Comparison of ENCODE assay signal across 16 cellular contexts in the genomic region with DNA sequence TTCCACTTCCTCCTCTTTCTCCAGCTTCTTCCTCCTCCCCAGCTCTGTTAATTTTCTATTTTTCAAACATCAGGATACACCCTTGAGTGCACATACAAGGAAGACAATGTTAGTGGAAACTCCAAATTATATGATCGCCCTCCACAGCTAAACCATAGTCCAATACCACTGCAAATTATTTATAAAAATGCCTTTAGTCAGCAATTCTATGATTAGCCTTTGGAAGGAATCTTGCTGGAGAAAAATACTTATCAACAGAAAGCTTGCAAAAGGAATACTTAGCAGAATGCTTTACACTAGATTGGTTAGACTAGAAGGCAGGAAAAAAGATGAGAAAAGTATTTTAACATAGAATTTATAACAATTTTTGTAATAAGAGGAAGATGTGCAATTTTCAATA.
DNase-seq lines count a peak whose midpoint lies in the region; ATAC-seq and TF ChIP-seq lines count a peak whose summit lies in the region.
"Had no signal": no experiment of that assay in that cellular context is flagged by ENCODE, and none has a peak within 500 bp of the region (broad histone marks: within the 10 kb centered on the region; RNA-seq: fewer than 3 reads in every experiment).

No MANE protein-coding gene starts in this region.

- no TSS peak for BruUV-seq in IMR-90 (replicated peaks; lab: Mats Ljungman, UMichigan)

- POLR2A ChIA-PET in IMR-90 (lab: Charles Lee; ENCODE audit: unreplicated experiment): interaction anchor here (0.6 kb wide), 1 partner anchor 184 kb away, joined by 3 read pairs; the partner anchor contains the start of gene SERPINE2
- POLR2A ChIA-PET in activated CD4-positive, alpha-beta T cell treated with anti-CD3 and anti-CD28 coated beads, Interleukin-2, amount 10 ng/mL, durations not matched to agents 7 days and 5 days (lab: Charles Lee): no interaction called here

- in situ Hi-C loops in GM23248 (cut with MboI): no loop called here
- in situ Hi-C loops in IMR-90 (cut with MboI; ENCODE audit: low sequenced_read_pairs): no loop called here

- no peak overlapping the region for H4K91ac ChIP-seq in IMR-90 (ENCODE audit: insufficient read depth, low read depth, low read length)

- no peak overlapping the region for H2AK9ac ChIP-seq in IMR-90 (replicated peaks; ENCODE audit: low read depth, low read length, poor library complexity)

- intact Hi-C loops in IMR-90 (cut with micrococcal nuclease) (no loop called here), aorta (cut with DNase I) (loop anchor here in 1 of 2 donors (5.0 kb wide), 1 partner anchor 61 kb away; no protein-coding TSS in a partner anchor)

- no peak for DNase-seq in GM23248
- DNase-seq in IMR-90: no peak
- DNase-seq in hepatocyte (ENCODE audit: low spot score): no peak
- no peak for DNase-seq in neural progenitor cell (ENCODE audit: low spot score)
- DNase-seq in aorta: no peak
- DNase-seq in hypothalamus (lab: John Stamatoyannopoulos, UW): no peak
- no peak for DNase-seq in activated CD4-positive, alpha-beta T cell treated with anti-CD3 and anti-CD28 coated beads, Interleukin-2, amount 10 ng/mL, durations not matched to agents 7 days and 5 days
- DNase-seq: CD8-positive, alpha-beta memory T cell; DND-41; NCI-H1417; NCI-H187 treated with DMSO at 0.1 percent for 48 hours; T-cell had no signal

- H3K4me1 Mint-ChIP-seq in neural progenitor cell: peaks cover 7% of the 10 kb centered on the region
- H3K4me1 Mint-ChIP-seq in activated CD4-positive, alpha-beta T cell treated with anti-CD3 and anti-CD28 coated beads, Interleukin-2, amount 10 ng/mL, durations not matched to agents 7 days and 5 days: no peaks in the 10 kb centered on the region
- H3K4me1 Mint-ChIP-seq: CD8-positive, alpha-beta memory T cell; T-cell had no signal

- H3K27me3 ChIP-seq in GM23248 (replicated peaks; ENCODE audit: insufficient read depth) (no peaks in the 10 kb centered on the region), IMR-90 (ENCODE audit: control insufficient read depth, insufficient read depth, low read length) (no peaks in the 10 kb centered on the region), hepatocyte (no peaks in the 10 kb centered on the region), neural progenitor cell (no peaks in the 10 kb centered on the region), aorta (ENCODE audit: control insufficient read depth in 1 of 2, insufficient read depth in 2 of 2, low read length in 1 of 2) (no peaks in the 10 kb centered on the region)
- H3K27me3 ChIP-seq: SJSA1 had no signal

- no peak overlapping the region for H3K4me2 ChIP-seq in GM23248 (ENCODE audit: unreplicated experiment)
- H3K4me2 ChIP-seq in IMR-90 (ENCODE audit: low read depth, low read length): no peak overlapping the region
- H3K4me2 ChIP-seq in hepatocyte: no peak overlapping the region
- H3K4me2 ChIP-seq in neural progenitor cell: no peak overlapping the region

- H3K9me3 Mint-ChIP-seq in neural progenitor cell: no peaks in the 10 kb centered on the region
- no peaks in the 10 kb centered on the region for H3K9me3 Mint-ChIP-seq in activated CD4-positive, alpha-beta T cell treated with anti-CD3 and anti-CD28 coated beads, Interleukin-2, amount 10 ng/mL, durations not matched to agents 7 days and 5 days
- H3K9me3 Mint-ChIP-seq: CD8-positive, alpha-beta memory T cell; T-cell had no signal

- no peak overlapping the region for H3K14ac ChIP-seq in IMR-90 (replicated peaks; ENCODE audit: low read depth, low read length)

- CTCF ChIA-PET in IMR-90 (lab: Yijun Ruan, JAX): interaction anchor here (0.8 to 1.0 kb wide), 2 partner anchors 11 to 15 kb away, joined by 3 read pairs; no protein-coding TSS in a partner anchor
- CTCF ChIA-PET in activated CD4-positive, alpha-beta T cell treated with anti-CD3 and anti-CD28 coated beads, Interleukin-2, amount 10 ng/mL, durations not matched to agents 7 days and 5 days (lab: Charles Lee): no interaction called here

- H2AK5ac ChIP-seq in IMR-90 (ENCODE audit: low read depth, low read length): no peak overlapping the region

- no peaks in the 10 kb centered on the region for H4K20me1 ChIP-seq in GM23248 (ENCODE audit: insufficient read depth)
- H4K20me1 ChIP-seq in IMR-90 (ENCODE audit: insufficient read depth, low read length): no peaks in the 10 kb centered on the region
- H4K20me1 ChIP-seq in hepatocyte (ENCODE audit: insufficient read depth, poor library complexity, severe bottlenecking): no peaks in the 10 kb centered on the region
- H4K20me1 ChIP-seq in neural progenitor cell (ENCODE audit: low read depth): no peaks in the 10 kb centered on the region

- no peak overlapping the region for H2BK20ac ChIP-seq in IMR-90 (ENCODE audit: low read depth, low read length)

- no peak overlapping the region for H3K23ac ChIP-seq in IMR-90 (ENCODE audit: low read depth, low read length)

- H3K4ac ChIP-seq in IMR-90 (ENCODE audit: low read depth, low read length): no peak overlapping the region

- H3K27me3 Mint-ChIP-seq in neural progenitor cell (ENCODE audit: insufficient read depth, low read depth): no peaks in the 10 kb centered on the region
- H3K27me3 Mint-ChIP-seq in activated CD4-positive, alpha-beta T cell treated with anti-CD3 and anti-CD28 coated beads, Interleukin-2, amount 10 ng/mL, durations not matched to agents 7 days and 5 days: peaks cover 7% of the 10 kb centered on the region

- H3K4me3 Mint-ChIP-seq in neural progenitor cell: no peak overlapping the region
- no peak overlapping the region for H3K4me3 Mint-ChIP-seq in activated CD4-positive, alpha-beta T cell treated with anti-CD3 and anti-CD28 coated beads, Interleukin-2, amount 10 ng/mL, durations not matched to agents 7 days and 5 days
- H3K4me3 Mint-ChIP-seq: CD8-positive, alpha-beta memory T cell; IgD-negative memory B cell; T-cell had no signal

- H3K9me2 ChIP-seq in GM23248 (ENCODE audit: insufficient read depth) (no peaks in the 10 kb centered on the region), hepatocyte (replicated peaks; ENCODE audit: insufficient read depth) (no peaks in the 10 kb centered on the region)

- no peak overlapping the region for H2BK120ac ChIP-seq in IMR-90 (ENCODE audit: low read depth, low read length)

- no peak overlapping the region for H4K5ac ChIP-seq in IMR-90 (ENCODE audit: low read depth, low read length)

- no peaks in the 10 kb centered on the region for H3K36me3 ChIP-seq in GM23248 (ENCODE audit: low read depth)
- no peaks in the 10 kb centered on the region for H3K36me3 ChIP-seq in IMR-90 (ENCODE audit: control insufficient read depth, insufficient read depth, low read length)
- H3K36me3 ChIP-seq in hepatocyte (replicated peaks; ENCODE audit: insufficient read depth, low read depth): no peaks in the 10 kb centered on the region
- no peaks in the 10 kb centered on the region for H3K36me3 ChIP-seq in neural progenitor cell
- H3K36me3 ChIP-seq in aorta (ENCODE audit: control insufficient read depth in 1 of 2, insufficient read depth in 2 of 2, low read length in 1 of 2): no peaks in the 10 kb centered on the region
- H3K36me3 ChIP-seq: SJSA1 had no signal

- no peak for TF ChIP-seq RAD21 in IMR-90 (IDR thresholded peaks at IDR 0.05; ENCODE audit: low read length)

- peaks cover 52% of the 10 kb centered on the region for H3F3A ChIP-seq in GM23248 (ENCODE audit: insufficient read depth)
- peaks cover 4% of the 10 kb centered on the region for H3F3A ChIP-seq in neural progenitor cell (ENCODE audit: low read depth)

- H4K8ac ChIP-seq in IMR-90 (ENCODE audit: low read depth in 2 of 2, low read length in 2 of 2): no peak overlapping the region

- no peak for TF ChIP-seq CTCF in IMR-90 (conservative IDR thresholded peaks at IDR 0.05; ENCODE audit: low read depth, low read length)
- no peak for TF ChIP-seq CTCF in hepatocyte (IDR thresholded peaks at IDR 0.05; ENCODE audit: poor library complexity)
- TF ChIP-seq CTCF in neural progenitor cell (IDR thresholded peaks at IDR 0.05): no peak

- no peak overlapping the region for H3K9ac ChIP-seq in GM23248
- H3K9ac ChIP-seq in IMR-90 (ENCODE audit: low read depth, low read length): no peak overlapping the region
- H3K9ac ChIP-seq in neural progenitor cell: no peak overlapping the region

- H3K4me3 ChIP-seq in GM23248: no peak overlapping the region
- H3K4me3 ChIP-seq in IMR-90 (ENCODE audit: insufficient read depth, low read depth, low read length): no peak overlapping the region
- H3K4me3 ChIP-seq in hepatocyte: no peak overlapping the region
- no peak overlapping the region for H3K4me3 ChIP-seq in neural progenitor cell
- no peak overlapping the region for H3K4me3 ChIP-seq in aorta (ENCODE audit: low read length in 2 of 2)
- H3K4me3 ChIP-seq: GM12878, SJSA1 had no signal

- H3K18ac ChIP-seq in IMR-90 (ENCODE audit: low read depth, low read length): no peak overlapping the region

- dilution Hi-C loops in IMR-90 (cut with HindIII; ENCODE audit: low sequenced_read_pairs, unreplicated experiment): no loop called here

- H3K27ac ChIP-seq in GM23248: peak overlapping the region; percentile 97
- no peak overlapping the region for H3K27ac ChIP-seq in IMR-90 (ENCODE audit: insufficient read depth, low read length)
- no peak overlapping the region for H3K27ac ChIP-seq in hepatocyte
- H3K27ac ChIP-seq in neural progenitor cell: no peak overlapping the region
- no peak overlapping the region for H3K27ac ChIP-seq in aorta (ENCODE audit: low read depth in 1 of 2, low read length in 2 of 2)

- H3K4me1 ChIP-seq in GM23248 (ENCODE audit: insufficient read depth) (peaks cover 35% of the 10 kb centered on the region), IMR-90 (ENCODE audit: control insufficient read depth, insufficient read depth, low read length) (peaks cover 9% of the 10 kb centered on the region), hepatocyte (ENCODE audit: insufficient read depth) (peaks cover 9% of the 10 kb centered on the region), neural progenitor cell (peaks cover 16% of the 10 kb centered on the region), aorta (ENCODE audit: control insufficient read depth in 1 of 2, insufficient read depth in 2 of 2, low read length in 2 of 2) (peaks cover 0 to 2% of the 10 kb centered on the region in 2 donors)

- no peak for TF ChIP-seq POLR2A in IMR-90 (IDR thresholded peaks at IDR 0.05; ENCODE audit: low read depth, low read length)

- H3K79me1 ChIP-seq in IMR-90 (ENCODE audit: low read depth in 1 of 2, low read length in 2 of 2): no peaks in the 10 kb centered on the region

- H2AFZ ChIP-seq in GM23248 (peak overlapping the region; percentile 78), IMR-90 (replicated peaks; ENCODE audit: low read length, poor library complexity) (no peak overlapping the region), hepatocyte (peak overlapping the region; percentile 3), neural progenitor cell (replicated peaks) (peak overlapping the region; percentile 98)

- H3K56ac ChIP-seq in IMR-90 (ENCODE audit: extremely low read depth, insufficient read depth, low read length): no peak overlapping the region

- no peak overlapping the region for H2BK15ac ChIP-seq in IMR-90 (ENCODE audit: low read depth, low read length)

- ATAC-seq in IMR-90 (ENCODE audit: low read depth): no peak
- no peak for ATAC-seq in aorta (ENCODE audit: low FRiP score)
- ATAC-seq in HG03457 (IDR thresholded peaks at IDR 0.05; ENCODE audit: unreplicated experiment): no peak
- ATAC-seq: GM12878, T-cell had no signal

- WGBS in GM23248 (ENCODE audit: low coverage in 1 of 2, low lambda C conversion rate in 2 of 2, missing lambda C conversion rate in 2 of 2), 2 experiments: 27 to 35% methylated on average over 1 of the region's 1 CpG
- WGBS in IMR-90 (ENCODE audit: extremely low coverage in 2 of 2, insufficient read length in 1 of 2), 2 experiments: no CpG with 5 or more reads among the region's 1 CpG
- 0% methylated on average over 1 of the region's 1 CpG for WGBS in hepatocyte (ENCODE audit: low lambda C conversion rate, missing lambda C conversion rate)
- 1 to 36% methylated on average over 1 of the region's 1 CpG for WGBS in aorta, 2 donors

- 0 out of 2 replicates have a peak, but pooled peaks cover 7% of the 10 kb centered on the region for H3K9me1 ChIP-seq in IMR-90 (ENCODE audit: insufficient read depth, low read length)

- H2BK5ac ChIP-seq in IMR-90 (ENCODE audit: low read depth, low read length, poor library complexity, severe bottlenecking): no peak overlapping the region

- H3K36me3 Mint-ChIP-seq in neural progenitor cell: no peaks in the 10 kb centered on the region
- no peaks in the 10 kb centered on the region for H3K36me3 Mint-ChIP-seq in activated CD4-positive, alpha-beta T cell treated with anti-CD3 and anti-CD28 coated beads, Interleukin-2, amount 10 ng/mL, durations not matched to agents 7 days and 5 days (ENCODE audit: low read depth)
- H3K36me3 Mint-ChIP-seq: CD8-positive, alpha-beta memory T cell; T-cell had no signal

- H3K79me2 ChIP-seq in GM23248 (ENCODE audit: insufficient read depth) (no peaks in the 10 kb centered on the region), hepatocyte (no peaks in the 10 kb centered on the region), neural progenitor cell (ENCODE audit: low read depth) (no peaks in the 10 kb centered on the region)

- no peaks in the 10 kb centered on the region for H3K9me3 ChIP-seq in GM23248 (ENCODE audit: low read depth)
- H3K9me3 ChIP-seq in IMR-90 (ENCODE audit: control insufficient read depth, insufficient read depth, low read length): peaks cover 6% of the 10 kb centered on the region
- H3K9me3 ChIP-seq in hepatocyte (ENCODE audit: low read depth): no peaks in the 10 kb centered on the region
- H3K9me3 ChIP-seq in neural progenitor cell (ENCODE audit: low read depth): no peaks in the 10 kb centered on the region
- peaks cover 2% of the 10 kb centered on the region for H3K9me3 ChIP-seq in aorta (ENCODE audit: control insufficient read depth, low read length)
- H3K9me3 ChIP-seq: SJSA1 had no signal

- no peak overlapping the region for H3K27ac Mint-ChIP-seq in neural progenitor cell
- H3K27ac Mint-ChIP-seq in activated CD4-positive, alpha-beta T cell treated with anti-CD3 and anti-CD28 coated beads, Interleukin-2, amount 10 ng/mL, durations not matched to agents 7 days and 5 days: no peak overlapping the region
- H3K27ac Mint-ChIP-seq: CD8-positive, alpha-beta memory T cell; IgD-negative memory B cell; T-cell had no signal
